Comparison of ENCODE assay signal across 1 cellular context in genomic region chr10:124728071-124728829, GRCh38.
TF ChIP-seq lines count a peak whose summit lies in the region.

No MANE protein-coding gene starts in this region.

TF ChIP-seq in endothelial cell of umbilical vein, 7 proteins besides CTCF, POLR2A, EP300 and RAD21:
- TF ChIP-seq FOS (IDR thresholded peaks at IDR 0.05; ENCODE audit: borderline replicate concordance, insufficient read depth, low read length) (no peak), MAX (IDR thresholded peaks at IDR 0.05; ENCODE audit: insufficient read depth, insufficient read length) (no peak), EZH2 (IDR thresholded peaks at IDR 0.05; ENCODE audit: borderline replicate concordance, low read depth, low read length, severe bottlenecking) (no peak), POLR2AphosphoS5 (IDR thresholded peaks at IDR 0.05; ENCODE audit: insufficient read depth, low read depth, low read length) (no peak), GATA2 (IDR thresholded peaks at IDR 0.05; ENCODE audit: insufficient read depth, insufficient read length, low read depth, low read length) (no peak), MYC (IDR thresholded peaks at IDR 0.05; ENCODE audit: low read depth, low read length) (no peak), JUN (IDR thresholded peaks at IDR 0.05; ENCODE audit: borderline replicate concordance, insufficient read depth, insufficient read length, low read depth) (no peak)
